Comparison of ENCODE assay signal across 16 cellular contexts in the genomic region with DNA sequence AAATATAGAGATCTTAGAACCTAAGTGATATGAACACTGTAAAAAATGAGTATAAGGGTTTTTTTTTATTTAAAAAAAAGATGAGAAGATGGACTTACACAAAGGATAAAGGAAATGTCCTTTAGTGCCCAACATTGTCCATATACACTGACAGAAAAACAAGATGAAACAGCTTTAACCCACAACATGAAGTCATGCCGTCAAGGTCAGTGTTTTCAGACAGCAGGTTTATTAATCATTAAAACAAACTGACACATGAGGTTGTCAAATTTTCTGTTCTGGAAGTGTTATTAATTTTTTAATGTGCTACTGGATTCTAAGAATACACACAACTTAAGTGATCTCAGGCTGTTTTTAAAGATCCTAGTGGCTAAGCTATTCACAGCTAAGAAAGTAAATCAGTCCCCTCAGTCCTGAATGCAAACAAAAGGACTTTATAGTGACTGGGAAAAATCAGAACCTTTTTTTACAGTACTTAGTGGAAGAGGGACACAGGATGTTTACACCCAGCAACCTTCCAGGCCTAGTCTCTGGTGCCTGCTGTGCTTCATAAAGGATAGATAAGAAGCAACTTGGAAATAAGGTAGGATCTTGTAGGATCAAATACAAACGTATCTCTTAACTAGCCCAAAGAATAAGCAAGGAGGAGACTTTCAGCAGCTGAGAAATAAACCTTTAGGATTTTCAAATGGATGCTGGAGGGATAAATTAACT. TPM values are rescaled to one million over a fixed set of nuclear protein-coding genes. Genes with fewer than 3 reads are reported as not detected.
DNase-seq lines count a peak whose midpoint lies in the region; ATAC-seq, FAIRE-seq and TF ChIP-seq lines count a peak whose summit lies in the region.
"Had no signal": no experiment of that assay in that cellular context is flagged by ENCODE, and none has a peak within 500 bp of the region (broad histone marks: within the 10 kb centered on the region; RNA-seq: fewer than 3 reads in every experiment).

No MANE protein-coding gene starts in this region.

- intact Hi-C loops in mammary epithelial cell (cut with micrococcal nuclease), result no loop called here
- intact Hi-C loops in breast epithelium (cut with DNase I; ENCODE audit: low total_unique reads), result no loop called here
- intact Hi-C loops in body of pancreas (cut with DNase I), result no loop called here
- intact Hi-C loops in esophagus squamous epithelium (cut with DNase I), result no loop called here

- H2AFZ ChIP-seq in mammary epithelial cell (ENCODE audit: low read depth, low read length), result peak overlapping the region; percentile 20

- no peak for FAIRE-seq in GM12892 (lab: Jason Lieb, UNC)

- DNase-seq in mammary epithelial cell, result no peak
- no peak for DNase-seq in breast epithelium (ENCODE audit: low spot score in 2 of 2)
- DNase-seq in body of pancreas, result no peak
- DNase-seq in renal cortical epithelial cell (ENCODE audit: low read depth), result peak; percentile 18
- DNase-seq in esophagus squamous epithelium (lab: John Stamatoyannopoulos, UW), result no peak
- DNase-seq in GM12892 (ENCODE audit: insufficient read length), result no peak
- DNase-seq in NCI-H2171 (lab: John Stamatoyannopoulos, UW), result no peak
- DNase-seq: DND-41, HFFc6, hippocampal formation, IMR-90, NCI-H187 had no signal

- H3K4me3 ChIP-seq in mammary epithelial cell (replicated peaks in 1 of 3; ENCODE audit: insufficient read depth in 1 of 3, low read depth in 2 of 3, low read length in 3 of 3) (no peak overlapping the region), breast epithelium (no peak overlapping the region), body of pancreas (no peak overlapping the region), esophagus squamous epithelium (no peak overlapping the region)
- H3K4me3 ChIP-seq: ascending aorta, right atrium auricular region, thoracic aorta had no signal

- H3K9ac ChIP-seq in mammary epithelial cell (ENCODE audit: insufficient read depth, low read length), result no peak overlapping the region

- no peak overlapping the region for H3K27ac ChIP-seq in mammary epithelial cell (ENCODE audit: insufficient read depth, low read depth, low read length)
- H3K27ac ChIP-seq in breast epithelium, result no peak overlapping the region
- peak overlapping the region in 3 of 4 donors; percentile 8 to 43 (median 10) for H3K27ac ChIP-seq in body of pancreas
- no peak overlapping the region for H3K27ac ChIP-seq in esophagus squamous epithelium
- H3K27ac ChIP-seq: ascending aorta, right atrium auricular region, thoracic aorta had no signal

- CTCF ChIA-PET in mammary epithelial cell (lab: Charles Lee; ENCODE audit: low non-redundant PET), result no interaction called here

- no peaks in the 10 kb centered on the region for H3K36me3 ChIP-seq in mammary epithelial cell (ENCODE audit: insufficient read depth, low read length)
- no peaks in the 10 kb centered on the region for H3K36me3 ChIP-seq in breast epithelium
- no peaks in the 10 kb centered on the region for H3K36me3 ChIP-seq in body of pancreas (replicated peaks in 1 of 2; ENCODE audit: insufficient read depth in 1 of 2, low read depth in 2 of 2)
- no peaks in the 10 kb centered on the region for H3K36me3 ChIP-seq in esophagus squamous epithelium
- H3K36me3 ChIP-seq: ascending aorta, right atrium auricular region, thoracic aorta had no signal

- TF ChIP-seq POLR2A in breast epithelium (IDR thresholded peaks at IDR 0.05), result no peak
- no peak for TF ChIP-seq POLR2A in body of pancreas (IDR thresholded peaks at IDR 0.05)
- no peak for TF ChIP-seq POLR2A in esophagus squamous epithelium (IDR thresholded peaks at IDR 0.05)
- no peak for TF ChIP-seq POLR2A in GM12892 (IDR thresholded peaks at IDR 0.05; ENCODE audit: low read depth, low read length)

- no peaks in the 10 kb centered on the region for H3K79me2 ChIP-seq in mammary epithelial cell (ENCODE audit: insufficient read depth, low read length)

- no TSS peak for BruUV-seq in mammary epithelial cell (replicated peaks; lab: Mats Ljungman, UMichigan)

- TF ChIP-seq CTCF in mammary epithelial cell (conservative IDR thresholded peaks at IDR 0.05 in 1 of 2, IDR thresholded peaks at IDR 0.05 in 1 of 2; ENCODE audit: extremely low read depth in 1 of 2, insufficient read depth in 1 of 2, low read depth in 1 of 2, low read length in 2 of 2) (no peak), breast epithelium (IDR thresholded peaks at IDR 0.05) (no peak), body of pancreas (IDR thresholded peaks at IDR 0.05) (no peak), esophagus squamous epithelium (IDR thresholded peaks at IDR 0.05) (no peak)

- ATAC-seq in HG03108 (IDR thresholded peaks at IDR 0.05; ENCODE audit: unreplicated experiment), result peak; percentile 46
- peak; percentile 50 for ATAC-seq in body of pancreas

- H3K4me1 ChIP-seq in mammary epithelial cell (ENCODE audit: insufficient read depth, low read length), result no peaks in the 10 kb centered on the region
- H3K4me1 ChIP-seq in breast epithelium, result no peaks in the 10 kb centered on the region
- peaks cover 23% of the 10 kb centered on the region for H3K4me1 ChIP-seq in body of pancreas
- H3K4me1 ChIP-seq in esophagus squamous epithelium, result no peaks in the 10 kb centered on the region
- H3K4me1 ChIP-seq: ascending aorta, right atrium auricular region had no signal

- WGBS in mammary epithelial cell (ENCODE audit: low coverage, missing lambda C conversion rate), result 62% methylated on average over 2 of the region's 2 CpGs
- WGBS in body of pancreas, 2 donors, result 13 to 18% methylated on average over 2 of the region's 2 CpGs
- 59 to 67% methylated on average over 2 of the region's 2 CpGs for WGBS in esophagus squamous epithelium, 2 donors

- in situ Hi-C loops in mammary epithelial cell (cut with MboI; ENCODE audit: low sequenced_read_pairs in 2 of 2), result no loop called here

- dilution Hi-C loops in mammary epithelial cell (cut with HindIII; ENCODE audit: low sequenced_read_pairs), result no loop called here

- no peaks in the 10 kb centered on the region for H4K20me1 ChIP-seq in mammary epithelial cell (ENCODE audit: insufficient read depth, low read length)

- no peak overlapping the region for H3K4me2 ChIP-seq in mammary epithelial cell (ENCODE audit: insufficient read depth, low read depth, low read length)

- H3K9me3 ChIP-seq in mammary epithelial cell (replicated peaks; ENCODE audit: insufficient read depth, low read length) (no peaks in the 10 kb centered on the region), breast epithelium (no peaks in the 10 kb centered on the region), body of pancreas (no peaks in the 10 kb centered on the region), esophagus squamous epithelium (no peaks in the 10 kb centered on the region)
- H3K9me3 ChIP-seq: ascending aorta, right atrium auricular region, thoracic aorta had no signal

- H3K27me3 ChIP-seq in mammary epithelial cell (ENCODE audit: insufficient read depth, low read length), result no peaks in the 10 kb centered on the region
- H3K27me3 ChIP-seq in breast epithelium, result no peaks in the 10 kb centered on the region
- no peaks in the 10 kb centered on the region for H3K27me3 ChIP-seq in body of pancreas
- H3K27me3 ChIP-seq in esophagus squamous epithelium, result no peaks in the 10 kb centered on the region
- H3K27me3 ChIP-seq: ascending aorta, right atrium auricular region had no signal

RNA-seq across cellular contexts. Expression of gene PKN2, which starts 22.0 kb away (rescaled TPM):
- total RNA-seq in mammary epithelial cell, result 10 to 100 TPM; 34.3 to 41.9 TPM
- 16.8 TPM for polyA plus RNA-seq in mammary epithelial cell
- polyA minus RNA-seq in mammary epithelial cell, result 13.9 TPM
- total RNA-seq in breast epithelium, result 10 to 100 TPM; 47.0 to 75.5 (median 60.3) TPM
- total RNA-seq in body of pancreas, result 10 to 100 TPM; 19.8 to 22.1 TPM
- 25.4 and 59.0 TPM in 2 replicates for total RNA-seq in renal cortical epithelial cell
- total RNA-seq in esophagus squamous epithelium, result 10 to 100 TPM; 26.1 to 54.0 (median 34.8) TPM
- 10.1 TPM for polyA plus RNA-seq in GM12892 (2012; ENCODE audit: missing spikeins)

Comparison
In these comparisons a context has a peak if more than half of its experiments do, and no peak if none do; other contexts are left out.
1. H3K27ac ChIP-seq: peak in body of pancreas (3 of 4); none in mammary epithelial cell (single experiment), breast epithelium (0 of 2) and esophagus squamous epithelium (0 of 4).